In the genomic region with DNA sequence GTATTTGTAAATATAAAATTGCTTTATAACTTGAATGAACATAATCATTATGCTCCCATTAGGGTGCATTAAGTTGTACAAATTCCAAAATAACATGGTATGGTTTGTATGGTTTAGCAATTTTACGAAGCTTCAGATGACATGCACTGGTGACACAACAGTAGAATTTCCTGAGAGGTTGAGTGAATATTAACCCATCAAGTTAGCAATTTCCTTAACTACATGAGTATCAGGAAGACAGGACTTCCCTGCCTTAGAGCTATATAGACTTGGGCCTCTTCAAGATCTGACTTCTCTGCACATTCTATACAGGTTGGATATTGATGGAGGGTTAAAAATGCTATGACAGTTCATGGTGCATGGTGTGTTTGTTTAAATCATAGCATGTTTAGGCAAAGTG, we compare ENCODE assay signal across 14 cellular contexts.
DNase-seq lines count a peak whose midpoint lies in the region; ATAC-seq lines count a peak whose summit lies in the region.
"Had no signal": no experiment of that assay in that cellular context is flagged by ENCODE, and none has a peak within 500 bp of the region (broad histone marks: within the 10 kb centered on the region; RNA-seq: fewer than 3 reads in every experiment).

No MANE protein-coding gene starts in this region.

- ATAC-seq in GM19438 (IDR thresholded peaks at IDR 0.05; ENCODE audit: low read depth, unreplicated experiment) (peak; percentile 73), HG03139 (IDR thresholded peaks at IDR 0.05; ENCODE audit: unreplicated experiment) (no peak)
- ATAC-seq: K562 had no signal

- DNase-seq in AML-193 (lab: John Stamatoyannopoulos, UW) (peak; percentile 26 to 35), glomerular visceral epithelial cell (ENCODE audit: extremely low spot score) (peak; percentile 9), renal cortical epithelial cell (ENCODE audit: low read depth) (peak; percentile 69), HuH-7.5 (ENCODE audit: low spot score) (no peak)
- no peak for DNase-seq in effector CD4-positive, alpha-beta T cell
- DNase-seq: 8988T; C1 segment of cervical spinal cord; CD4-positive, alpha-beta memory T cell; DMS79; GOT3; H9 had no signal

Comparison
In these comparisons a context has a peak if more than half of its experiments do, and no peak if none do; other contexts are left out.
1. DNase-seq: peak in AML-193 (2 of 2), glomerular visceral epithelial cell (single experiment) and renal cortical epithelial cell (single experiment); none in HuH-7.5 (single experiment) and effector CD4-positive, alpha-beta T cell (single experiment).